ENCODE assay signal across 31 cellular contexts in the genomic region with DNA sequence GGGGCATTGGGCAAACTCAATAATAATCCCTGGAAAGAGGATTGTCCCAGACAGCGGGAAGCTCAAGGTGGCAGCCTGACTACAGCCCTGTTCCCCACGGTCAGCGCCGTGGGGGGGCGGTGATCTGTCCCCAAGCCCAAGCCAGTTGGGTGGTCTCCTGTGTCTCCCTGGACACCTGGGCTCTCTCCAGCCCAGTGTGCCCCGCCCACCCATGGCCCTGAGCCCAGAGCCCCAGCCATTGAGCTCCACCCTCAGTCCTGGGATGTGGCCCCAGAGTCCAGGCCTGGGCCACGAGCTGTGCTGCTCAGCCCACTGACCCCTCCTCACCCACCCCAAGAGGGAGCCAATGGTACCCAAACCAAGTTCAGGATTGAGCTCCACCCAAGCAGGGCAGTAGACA. TPM values are rescaled to one million over a fixed set of nuclear protein-coding genes. Genes with fewer than 3 reads are reported as not detected.
DNase-seq lines count a peak whose midpoint lies in the region; ATAC-seq and TF ChIP-seq lines count a peak whose summit lies in the region.
"Had no signal": no experiment of that assay in that cellular context is flagged by ENCODE, and none has a peak within 500 bp of the region (broad histone marks: within the 10 kb centered on the region; RNA-seq: fewer than 3 reads in every experiment).

No MANE protein-coding gene starts in this region.

- no peak for DNase-seq in glutamatergic neuron
- DNase-seq in stimulated activated naive CD4-positive, alpha-beta T cell (lab: John Stamatoyannopoulos, UW) = no peak
- DNase-seq in GF-D8 (lab: John Stamatoyannopoulos, UW) = no peak
- DNase-seq: activated CD4-positive, alpha-beta memory T cell treated with anti-CD3 and anti-CD28 coated beads for 36 hours; activated CD8-positive, alpha-beta memory T cell treated with anti-CD3 and anti-CD28 coated beads, Interleukin-2, amount 50 U/mL, for 4 hours; activated naive CD4-positive, alpha-beta T cell treated with anti-CD3 and anti-CD28 coated beads, Interleukin-2, amount 10 ng/mL, durations not matched to agents 7 days and 5 days; amniotic stem cell; CD4-positive, alpha-beta T cell; colonic mucosa; effector memory CD4-positive, alpha-beta T cell; foreskin melanocyte; H9; hippocampal formation; immature natural killer cell; midbrain; natural killer cell; NCI-H1105 treated with DMSO at 0.1 percent for 48 hours; NCI-H2029; NCI-H226; NCI-H774; retina; SK-N-SH; stimulated activated CD4-positive, alpha-beta T cell treated with anti-CD3 and anti-CD28 coated beads, Interleukin-2, amount 100 ng/mL, for 48 hours had no signal

- H3K27ac ChIP-seq in muscle layer of duodenum (ENCODE audit: low read length) (no peak overlapping the region), subcutaneous abdominal adipose tissue (ENCODE audit: low read depth, low read length) (no peak overlapping the region)
- H3K27ac ChIP-seq: colonic mucosa had no signal

- no peak for ATAC-seq in HG03565 (IDR thresholded peaks at IDR 0.05; ENCODE audit: unreplicated experiment)
- no peak for ATAC-seq in GM21576 (IDR thresholded peaks at IDR 0.05; ENCODE audit: unreplicated experiment)
- ATAC-seq: activated CD4-positive, CD25-positive, alpha-beta regulatory T cell treated with anti-CD3 and anti-CD28 coated beads, Interleukin-2, amount 50 U/mL, for 24 hours; natural killer cell had no signal

- H3K9me3 ChIP-seq in muscle layer of duodenum (ENCODE audit: control insufficient read depth in 1 of 2, low read length in 2 of 2) = no peaks in the 10 kb centered on the region
- H3K9me3 ChIP-seq in subcutaneous abdominal adipose tissue (ENCODE audit: control insufficient read depth in 5 of 5, low read length in 5 of 5) = no peaks in the 10 kb centered on the region
- H3K9me3 ChIP-seq: colonic mucosa, ovary, SK-N-SH had no signal

- peaks cover 0 to 3% (median 0%) of the 10 kb centered on the region in 5 experiments for H3K9me3 Mint-ChIP-seq in brain
- H3K9me3 Mint-ChIP-seq in glutamatergic neuron (ENCODE audit: unreplicated experiment) = peaks cover 4% of the 10 kb centered on the region
- H3K9me3 Mint-ChIP-seq: activated CD4-positive, alpha-beta memory T cell treated with anti-CD3 and anti-CD28 coated beads for 36 hours; activated naive CD4-positive, alpha-beta T cell treated with anti-CD3 and anti-CD28 coated beads, Interleukin-2, amount 10 ng/mL, durations not matched to agents 7 days and 5 days; CD4-positive, alpha-beta T cell; H9; immature natural killer cell; natural killer cell; T-helper 1 cell treated with Interleukin-12 subunit alpha and Interleukin-12 subunit beta and Interleukin-4 antibody, amounts not matched to agents 30 μg/mL and 1 μg/mL, for 36 hours had no signal

- H3K4me1 ChIP-seq in muscle layer of duodenum (ENCODE audit: control insufficient read depth in 1 of 2, insufficient read depth in 2 of 2, low read length in 2 of 2) (peaks cover 0 to 14% of the 10 kb centered on the region in 2 donors), subcutaneous abdominal adipose tissue (ENCODE audit: control insufficient read depth in 5 of 5, insufficient read depth in 5 of 5, low read length in 5 of 5) (peaks cover 5 to 29% (median 24%) of the 10 kb centered on the region in 5 donors)
- H3K4me1 ChIP-seq: colonic mucosa had no signal

- H3K27ac Mint-ChIP-seq in brain (peak overlapping the region in 4 of 5 experiments; percentile 69 to 92 (median 84)), glutamatergic neuron (ENCODE audit: unreplicated experiment) (peak overlapping the region; percentile 8)
- H3K27ac Mint-ChIP-seq: activated CD4-positive, alpha-beta memory T cell treated with anti-CD3 and anti-CD28 coated beads for 36 hours; CD4-positive, alpha-beta T cell; T-helper 1 cell treated with Interleukin-12 subunit alpha and Interleukin-12 subunit beta and Interleukin-4 antibody, amounts not matched to agents 30 μg/mL and 1 μg/mL, for 36 hours had no signal

- H3K36me3 Mint-ChIP-seq in brain (no peaks in the 10 kb centered on the region), glutamatergic neuron (ENCODE audit: unreplicated experiment) (no peaks in the 10 kb centered on the region)
- H3K36me3 Mint-ChIP-seq: natural killer cell had no signal

- H3K27me3 ChIP-seq in muscle layer of duodenum (ENCODE audit: low read depth, low read length) (no peaks in the 10 kb centered on the region), subcutaneous abdominal adipose tissue (ENCODE audit: control insufficient read depth in 5 of 5, insufficient read depth in 4 of 5, low read length in 5 of 5) (no peaks in the 10 kb centered on the region)
- H3K27me3 ChIP-seq: colonic mucosa, ovary had no signal

- H3K36me3 ChIP-seq in muscle layer of duodenum (ENCODE audit: control insufficient read depth in 1 of 2, insufficient read depth in 2 of 2, low read length in 2 of 2) (peaks cover 63 to 90% of the 10 kb centered on the region in 2 donors), subcutaneous abdominal adipose tissue (ENCODE audit: control insufficient read depth in 5 of 5, insufficient read depth in 5 of 5, low read length in 5 of 5) (peaks cover 0 to 96% (median 87%) of the 10 kb centered on the region in 5 donors)
- H3K36me3 ChIP-seq: ovary had no signal

- H3K27me3 Mint-ChIP-seq in brain = no peaks in the 10 kb centered on the region
- peaks cover 19% of the 10 kb centered on the region for H3K27me3 Mint-ChIP-seq in glutamatergic neuron (ENCODE audit: unreplicated experiment)
- H3K27me3 Mint-ChIP-seq: activated CD4-positive, alpha-beta memory T cell treated with anti-CD3 and anti-CD28 coated beads for 36 hours; activated naive CD4-positive, alpha-beta T cell treated with anti-CD3 and anti-CD28 coated beads, Interleukin-2, amount 10 ng/mL, durations not matched to agents 7 days and 5 days; CD4-positive, alpha-beta T cell had no signal

- H3K4me1 Mint-ChIP-seq in brain (peaks cover 44% of the 10 kb centered on the region), glutamatergic neuron (ENCODE audit: low read depth, unreplicated experiment) (peaks cover 14% of the 10 kb centered on the region)
- H3K4me1 Mint-ChIP-seq: activated naive CD4-positive, alpha-beta T cell treated with anti-CD3 and anti-CD28 coated beads, Interleukin-2, amount 10 ng/mL, durations not matched to agents 7 days and 5 days had no signal

- H3K4me3 Mint-ChIP-seq in brain = peak overlapping the region in 3 of 5 experiments; percentile 68 to 86 (median 70)
- H3K4me3 Mint-ChIP-seq in glutamatergic neuron (ENCODE audit: unreplicated experiment) = no peak overlapping the region
- H3K4me3 Mint-ChIP-seq: activated CD4-positive, alpha-beta memory T cell treated with anti-CD3 and anti-CD28 coated beads for 36 hours; activated naive CD4-positive, alpha-beta T cell treated with anti-CD3 and anti-CD28 coated beads, Interleukin-2, amount 10 ng/mL, durations not matched to agents 7 days and 5 days; CD4-positive, alpha-beta T cell; H9; immature natural killer cell; natural killer cell; T-helper 1 cell treated with Interleukin-12 subunit alpha and Interleukin-12 subunit beta and Interleukin-4 antibody, amounts not matched to agents 30 μg/mL and 1 μg/mL, for 36 hours had no signal

- no peak overlapping the region for H3K9ac ChIP-seq in subcutaneous abdominal adipose tissue (ENCODE audit: low read length in 5 of 5)
- H3K9ac ChIP-seq: SK-N-SH had no signal

- H3K4me3 ChIP-seq in muscle layer of duodenum (ENCODE audit: low read depth in 1 of 2, low read length in 2 of 2) (peak overlapping the region; percentile 26 to 45), subcutaneous abdominal adipose tissue (ENCODE audit: low read depth in 1 of 5, low read length in 5 of 5) (peak overlapping the region in 4 of 5 donors; percentile 5 to 63 (median 28))
- H3K4me3 ChIP-seq: colonic mucosa, ovary had no signal

- TF ChIP-seq CTCF in brain (conservative IDR thresholded peaks at IDR 0.05) = no peak
- TF ChIP-seq CTCF in glutamatergic neuron (IDR thresholded peaks at IDR 0.05; ENCODE audit: partially characterized antibody, unreplicated experiment) = no peak

RNA-seq across cellular contexts. Expression of gene PDE2A, which starts 27.9 kb away (rescaled TPM):
- 26.1 TPM for polyA plus RNA-seq in brain (ENCODE audit: insufficient read depth, low read depth, low replicate concordance)
- total RNA-seq in glutamatergic neuron (ENCODE audit: unreplicated experiment) = 16.9 TPM
- polyA plus RNA-seq: immature natural killer cell had no signal

RNA-seq across cellular contexts. Expression of gene ARAP1, which starts 50.1 kb away (rescaled TPM):
- polyA plus RNA-seq in brain (ENCODE audit: insufficient read depth, low read depth, low replicate concordance) = 36.6 TPM
- 20.5 TPM for total RNA-seq in glutamatergic neuron (ENCODE audit: unreplicated experiment)
